In the genomic region with DNA sequence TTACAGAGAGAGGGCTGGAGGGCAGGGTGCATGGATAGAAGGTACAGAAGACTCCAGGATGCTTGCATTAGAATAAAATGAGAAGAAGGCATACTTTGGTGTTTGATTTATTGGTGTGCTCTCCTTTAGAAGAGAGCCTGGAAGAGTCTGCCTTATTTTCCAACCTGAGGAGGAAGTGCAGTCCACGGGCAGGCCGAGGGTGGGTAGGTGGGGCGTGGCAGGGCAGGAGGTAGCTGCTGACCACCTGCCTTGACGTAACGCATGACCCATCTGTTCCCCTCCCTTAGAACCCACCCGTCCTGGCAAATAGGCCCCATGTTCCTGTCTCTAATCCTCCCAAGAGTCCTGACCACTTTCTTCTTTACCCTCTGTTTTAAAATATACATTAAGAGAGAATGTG, we compare ENCODE assay signal across 19 cellular contexts.
A peak's percentile ranks its signal among the peaks of the same experiment; 100 is the strongest.
DNase-seq lines count a peak whose midpoint lies in the region; ATAC-seq, FAIRE-seq and TF ChIP-seq lines count a peak whose summit lies in the region.
"Had no signal": no experiment of that assay in that cellular context is flagged by ENCODE, and none has a peak within 500 bp of the region (broad histone marks: within the 10 kb centered on the region; RNA-seq: fewer than 3 reads in every experiment).

No MANE protein-coding gene starts in this region.

- no peaks in the 10 kb centered on the region for H3K79me2 ChIP-seq in mammary epithelial cell (ENCODE audit: insufficient read depth, low read length)

- H3K9me3 Mint-ChIP-seq in endothelial cell (ENCODE audit: unreplicated experiment): no peaks in the 10 kb centered on the region
- H3K9me3 Mint-ChIP-seq in type B pancreatic cell: no peaks in the 10 kb centered on the region

- dilution Hi-C loops in mammary epithelial cell (cut with HindIII; ENCODE audit: low sequenced_read_pairs): no loop called here

- no TSS peak for BruUV-seq in mammary epithelial cell (replicated peaks; lab: Mats Ljungman, UMichigan)

- CTCF ChIA-PET in mammary epithelial cell (lab: Charles Lee; ENCODE audit: low non-redundant PET): no interaction called here

- H3K9ac ChIP-seq in mammary epithelial cell (ENCODE audit: insufficient read depth, low read length): no peak overlapping the region

- ATAC-seq in HG02798 (IDR thresholded peaks at IDR 0.05; ENCODE audit: poor library complexity, unreplicated experiment): no peak

- WGBS in mammary epithelial cell (ENCODE audit: low coverage, missing lambda C conversion rate): 91% methylated on average over 6 of the region's 6 CpGs

- no peak for TF ChIP-seq POLR2A in breast epithelium (IDR thresholded peaks at IDR 0.05)

- intact Hi-C loops in breast epithelium (cut with DNase I; ENCODE audit: low total_unique reads) (no loop called here), mammary epithelial cell (cut with micrococcal nuclease) (no loop called here)

- H3K4me3 ChIP-seq in breast epithelium (no peak overlapping the region), mammary epithelial cell (replicated peaks in 1 of 3; ENCODE audit: insufficient read depth in 1 of 3, low read depth in 2 of 3, low read length in 3 of 3) (no peak overlapping the region)
- H3K4me3 ChIP-seq: HAP-1 had no signal

- TF ChIP-seq CTCF in breast epithelium (IDR thresholded peaks at IDR 0.05) (no peak), mammary epithelial cell (conservative IDR thresholded peaks at IDR 0.05 in 1 of 2, IDR thresholded peaks at IDR 0.05 in 1 of 2; ENCODE audit: extremely low read depth in 1 of 2, insufficient read depth in 1 of 2, low read depth in 1 of 2, low read length in 2 of 2) (no peak), endothelial cell (IDR thresholded peaks at IDR 0.05; ENCODE audit: unreplicated experiment) (no peak), type B pancreatic cell (conservative IDR thresholded peaks at IDR 0.05) (no peak)

- H3K4me1 ChIP-seq in breast epithelium (no peaks in the 10 kb centered on the region), mammary epithelial cell (ENCODE audit: insufficient read depth, low read length) (no peaks in the 10 kb centered on the region)
- H3K4me1 ChIP-seq: BE2C, HAP-1 had no signal

- H3K4me2 ChIP-seq in mammary epithelial cell (ENCODE audit: insufficient read depth, low read depth, low read length): no peak overlapping the region

- no peak overlapping the region for H3K27ac ChIP-seq in breast epithelium
- H3K27ac ChIP-seq in mammary epithelial cell (ENCODE audit: insufficient read depth, low read depth, low read length): no peak overlapping the region

- no peaks in the 10 kb centered on the region for H3K4me1 Mint-ChIP-seq in endothelial cell (ENCODE audit: unreplicated experiment)
- peaks cover 3% of the 10 kb centered on the region for H3K4me1 Mint-ChIP-seq in type B pancreatic cell (ENCODE audit: unreplicated experiment)

- H3K4me3 Mint-ChIP-seq in endothelial cell (ENCODE audit: unreplicated experiment) (no peak overlapping the region), type B pancreatic cell (no peak overlapping the region)
- H3K4me3 Mint-ChIP-seq: CD4-positive, CD25-positive, alpha-beta regulatory T cell had no signal

- H3K27me3 ChIP-seq in breast epithelium (no peaks in the 10 kb centered on the region), mammary epithelial cell (ENCODE audit: insufficient read depth, low read length) (no peaks in the 10 kb centered on the region)
- H3K27me3 ChIP-seq: BE2C had no signal

- in situ Hi-C loops in mammary epithelial cell (cut with MboI; ENCODE audit: low sequenced_read_pairs in 2 of 2): no loop called here

- H3K9me3 ChIP-seq in breast epithelium (no peaks in the 10 kb centered on the region), mammary epithelial cell (replicated peaks; ENCODE audit: insufficient read depth, low read length) (no peaks in the 10 kb centered on the region)
- H3K9me3 ChIP-seq: BE2C, HAP-1 had no signal

- H3K27me3 Mint-ChIP-seq in endothelial cell (ENCODE audit: unreplicated experiment) (peaks cover 9% of the 10 kb centered on the region), type B pancreatic cell (peaks cover 12% of the 10 kb centered on the region)

- FAIRE-seq in urothelium cell line (lab: Jason Lieb, UNC): no peak
- FAIRE-seq: G401.6 had no signal

- H3K36me3 Mint-ChIP-seq in endothelial cell (ENCODE audit: low read depth, unreplicated experiment) (no peaks in the 10 kb centered on the region), type B pancreatic cell (no peaks in the 10 kb centered on the region)

- DNase-seq in breast epithelium (ENCODE audit: low spot score in 2 of 2): peak; percentile 3 to 19
- DNase-seq in mammary epithelial cell: no peak
- DNase-seq in endothelial cell (ENCODE audit: low spot score): no peak
- peak; percentile 41 for DNase-seq in mesenteric fat pad (ENCODE audit: low spot score)
- DNase-seq in type B pancreatic cell (ENCODE audit: extremely low spot score, unreplicated experiment): peak; percentile 24
- no peak for DNase-seq in urothelium cell line (ENCODE audit: low spot score)
- no peak for DNase-seq in KG1 (lab: John Stamatoyannopoulos, UW)
- DNase-seq: CD4-positive, CD25-positive, alpha-beta regulatory T cell; COR-L47; MM.1S; NCI-H1105; NCI-H1694 treated with DMSO at 0.1 percent for 48 hours; NCI-H510A treated with DMSO at 0.1 percent for 48 hours; NCI-H774; SIG-M5 had no signal

- H3K27ac Mint-ChIP-seq in endothelial cell (ENCODE audit: unreplicated experiment): peak overlapping the region; percentile 61
- H3K27ac Mint-ChIP-seq in type B pancreatic cell: no peak overlapping the region

- H4K20me1 ChIP-seq in mammary epithelial cell (ENCODE audit: insufficient read depth, low read length): no peaks in the 10 kb centered on the region

- no peak overlapping the region for H2AFZ ChIP-seq in mammary epithelial cell (ENCODE audit: low read depth, low read length)

- H3K36me3 ChIP-seq in breast epithelium (no peaks in the 10 kb centered on the region), mammary epithelial cell (ENCODE audit: insufficient read depth, low read length) (no peaks in the 10 kb centered on the region)
- H3K36me3 ChIP-seq: BE2C, HAP-1 had no signal

Comparison
In these comparisons a context has a peak if more than half of its experiments do, and no peak if none do; other contexts are left out.
1. DNase-seq: peak in breast epithelium (2 of 2), mesenteric fat pad (single experiment) and type B pancreatic cell (single experiment); none in mammary epithelial cell (single experiment), endothelial cell (single experiment), urothelium cell line (single experiment) and KG1 (single experiment).